25 cellular contexts compared by ENCODE assay signal in the genomic region with DNA sequence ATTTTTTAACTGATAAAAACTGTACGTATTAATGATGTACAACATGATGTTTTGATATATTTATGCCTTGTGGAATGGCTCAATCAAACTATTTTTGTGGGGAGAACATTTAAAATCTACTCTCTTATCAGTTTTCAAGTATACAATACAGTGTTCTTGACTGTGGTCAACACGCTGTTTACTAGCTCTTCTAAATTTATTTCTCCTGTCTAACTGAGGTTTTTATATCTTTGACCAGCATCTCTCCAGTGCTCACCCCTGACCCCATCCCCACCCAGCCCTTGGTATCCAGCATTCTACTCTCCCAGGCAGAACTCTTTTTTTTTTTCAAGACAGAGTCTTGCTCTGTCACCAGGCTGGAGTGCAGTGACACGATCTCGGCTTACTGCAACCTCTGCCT.
"Had no signal": no experiment of that assay in that cellular context is flagged by ENCODE, and none has a peak within 500 bp of the region (broad histone marks: within the 10 kb centered on the region; RNA-seq: fewer than 3 reads in every experiment).

No MANE protein-coding gene starts in this region.

- FAIRE-seq: urothelium cell line had no signal

- H3K9me3 ChIP-seq: suprapubic skin, testis, thoracic aorta, thyroid gland, tibial artery, transverse colon, upper lobe of right lung, uterus, vagina had no signal

- H3K4me1 ChIP-seq: stomach, suprapubic skin, testis, tibial artery, transverse colon, upper lobe of left lung, upper lobe of right lung, uterus, vagina had no signal

- H3K27ac ChIP-seq: stomach, suprapubic skin, testis, thoracic aorta, thyroid gland, tibial artery, tibial nerve, transverse colon, upper lobe of left lung, upper lobe of right lung, uterus, vagina had no signal

- DNase-seq: stimulated activated CD4-positive, alpha-beta T cell treated with anti-CD3 and anti-CD28 coated beads, Interleukin-2, amount 100 ng/mL, for 48 hours; stimulated activated CD4-positive, alpha-beta T cell treated with anti-CD3 and anti-CD28 coated beads, Interleukin-4, amount 100 ng/mL, for 1 hour; stimulated activated CD4-positive, alpha-beta T cell treated with anti-CD3 and anti-CD28 coated beads, Interleukin-4, amount 100 ng/mL, for 24 hours; stimulated activated CD4-positive, alpha-beta T cell treated with anti-CD3 and anti-CD28 coated beads, Interleukin-4, amount 100 ng/mL, for 4 hours; stimulated activated CD8-positive, alpha-beta memory T cell treated with anti-CD3 and anti-CD28 coated beads, Interleukin-4, amount 100 ng/mL, for 48 hours; stimulated activated naive B cell treated with anti-CD40 and anti-IgM and Interleukin-4, amounts not matched to agents 10 μg/mL and 1 μg/mL and 100 μg/mL, for 72 hours; stimulated activated naive CD4-positive, alpha-beta T cell; stimulated activated naive CD4-positive, alpha-beta T cell treated with Interleukin-2 at 50 U/mL for 16 hours; stimulated activated naive CD8-positive, alpha-beta T cell treated with anti-CD3 and anti-CD28 coated beads, Interleukin-15, amount 100 ng/mL, for 72 hours; stimulated activated naive CD8-positive, alpha-beta T cell treated with anti-CD3 and anti-CD28 coated beads, Interleukin-15, Interleukin-2, amounts not matched to agents 100 U/mL and 50 U/mL, for 24 hours; stomach; substantia nigra; testis; thyroid gland; tibial artery; transverse colon; trophoblast cell; upper lobe of left lung; upper lobe of right lung; uterus had no signal

- H3K36me3 ChIP-seq: stomach, suprapubic skin, thoracic aorta, thyroid gland, tibial artery, tibial nerve, transverse colon, upper lobe of left lung, upper lobe of right lung, uterus, vagina had no signal

- H3K27me3 ChIP-seq: stomach, suprapubic skin, testis, thyroid gland, tibial artery, tibial nerve, transverse colon, upper lobe of left lung, upper lobe of right lung, uterus, vagina had no signal

- H3K4me3 ChIP-seq: stomach, suprapubic skin, testis, thoracic aorta, thyroid gland, tibial artery, tibial nerve, transverse colon, upper lobe of left lung, upper lobe of right lung, uterus, vagina had no signal
